Comparison of ENCODE assay signal across 8 cellular contexts in genomic region chrX:24023972-24024664, GRCh38. TPM values are rescaled to one million over a fixed set of nuclear protein-coding genes. Genes with fewer than 3 reads are reported as not detected.
DNase-seq lines count a peak whose midpoint lies in the region; ATAC-seq and TF ChIP-seq lines count a peak whose summit lies in the region.

No MANE protein-coding gene starts in this region.

- POLR2A ChIA-PET in activated CD4-positive, alpha-beta T cell treated with anti-CD3 and anti-CD28 coated beads for 36 hours (lab: Charles Lee): interaction anchor here (4.3 kb wide), 1 partner anchor 30 kb away, joined by 31 read pairs; the partner anchor contains the start of gene EIF2S3

- TF ChIP-seq CTCF in colonic mucosa (IDR thresholded peaks at IDR 0.05): no peak
- no peak for TF ChIP-seq CTCF in mucosa of descending colon (IDR thresholded peaks at IDR 0.05)

- no peak for DNase-seq in activated CD4-positive, alpha-beta T cell treated with anti-CD3 and anti-CD28 coated beads for 36 hours
- no peak for DNase-seq in activated CD4-positive, alpha-beta T cell treated with anti-CD3 and anti-CD28 coated beads, Interleukin-2, amount 50 U/mL, for 1 hour
- DNase-seq in NT2/D1 (ENCODE audit: low read depth, low spot score): no peak
- DNase-seq in colonic mucosa: no peak
- no peak for DNase-seq in mucosa of descending colon

- peak overlapping the region; percentile 87 for H3K27ac ChIP-seq in colonic mucosa

- H3K27me3 ChIP-seq in NT2/D1 (ENCODE audit: insufficient read depth, insufficient read length) (no peaks in the 10 kb centered on the region), colonic mucosa (no peaks in the 10 kb centered on the region)

- H3K27me3 Mint-ChIP-seq in activated CD4-positive, alpha-beta T cell treated with anti-CD3 and anti-CD28 coated beads for 36 hours: no peaks in the 10 kb centered on the region

- H3K4me3 ChIP-seq in NT2/D1 (ENCODE audit: insufficient read length, low read depth) (peak overlapping the region; percentile 72), colonic mucosa (peak overlapping the region; percentile 83), mucosa of descending colon (peak overlapping the region; percentile 59)

- no peaks in the 10 kb centered on the region for H3K9me3 Mint-ChIP-seq in activated CD4-positive, alpha-beta T cell treated with anti-CD3 and anti-CD28 coated beads for 36 hours (ENCODE audit: low read depth)

- H3K9me3 ChIP-seq in NT2/D1 (ENCODE audit: insufficient read depth, low read length) (no peaks in the 10 kb centered on the region), colonic mucosa (no peaks in the 10 kb centered on the region), mucosa of descending colon (no peaks in the 10 kb centered on the region)

- H3K36me3 ChIP-seq in NT2/D1 (ENCODE audit: insufficient read depth, insufficient read length, low read length): peaks cover 12% of the 10 kb centered on the region
- no peaks in the 10 kb centered on the region for H3K36me3 ChIP-seq in colonic mucosa
- no peaks in the 10 kb centered on the region for H3K36me3 ChIP-seq in mucosa of descending colon (ENCODE audit: low read depth)

- H3K27ac Mint-ChIP-seq in activated CD4-positive, alpha-beta T cell treated with anti-CD3 and anti-CD28 coated beads for 36 hours: peak overlapping the region; percentile 83

- no peak for ATAC-seq in activated CD4-positive, alpha-beta T cell treated with anti-CD3 and anti-CD28 coated beads for 36 hours
- ATAC-seq in mucosa of descending colon (no peak), GM19397 (IDR thresholded peaks at IDR 0.05; ENCODE audit: unreplicated experiment) (no peak), HG02884 (IDR thresholded peaks at IDR 0.05; ENCODE audit: unreplicated experiment) (no peak), HG02840 (IDR thresholded peaks at IDR 0.05; ENCODE audit: low FRiP score, unreplicated experiment) (no peak)

- H3K4me1 ChIP-seq in NT2/D1 (ENCODE audit: insufficient read depth, insufficient read length): no peaks in the 10 kb centered on the region
- no peaks in the 10 kb centered on the region for H3K4me1 ChIP-seq in colonic mucosa
- H3K4me1 ChIP-seq in mucosa of descending colon (ENCODE audit: low read depth): no peaks in the 10 kb centered on the region

- peaks cover 27% of the 10 kb centered on the region for H3K4me1 Mint-ChIP-seq in activated CD4-positive, alpha-beta T cell treated with anti-CD3 and anti-CD28 coated beads for 36 hours

- intact Hi-C loops in activated CD4-positive, alpha-beta T cell treated with anti-CD3 and anti-CD28 coated beads for 36 hours (cut with DNase I, micrococcal nuclease): loop anchor here (2.0 to 10.0 kb wide), 5 partner anchors 57 to 359 kb away; partner anchors contain the start of genes CXorf58 (in 1 of the 2) and PRDX4 (in 1 of the 2)
- intact Hi-C loops in colonic mucosa (cut with DNase I): no loop called here
- intact Hi-C loops in mucosa of descending colon (cut with DNase I, micrococcal nuclease): no loop called here

- H3K9ac ChIP-seq in NT2/D1 (ENCODE audit: insufficient read length, low read depth) (peak overlapping the region; percentile 98), colonic mucosa (ENCODE audit: low read depth in 2 of 2, low read length in 2 of 2) (peak overlapping the region in 1 of 2 donors; percentile 70)

- CTCF ChIA-PET in activated CD4-positive, alpha-beta T cell treated with anti-CD3 and anti-CD28 coated beads for 36 hours (lab: Charles Lee): interaction anchor here (0.5 to 4.2 kb wide), 3 partner anchors 9 to 126 kb away, joined by 3 to 32 read pairs (median 3); partner anchors contain the start of gene EIF2S3

- H3K36me3 Mint-ChIP-seq in activated CD4-positive, alpha-beta T cell treated with anti-CD3 and anti-CD28 coated beads for 36 hours (ENCODE audit: low read depth): peaks cover 20% of the 10 kb centered on the region

- H3K4me3 Mint-ChIP-seq in activated CD4-positive, alpha-beta T cell treated with anti-CD3 and anti-CD28 coated beads for 36 hours: peak overlapping the region; percentile 83

RNA-seq across cellular contexts. Expression of gene KLHL15, which starts 2.9 kb away (rescaled TPM):
- 10 to 100 TPM in 1 of 2 experiments, 1 to 10 TPM in 1; 9.3 to 11.8 TPM for total RNA-seq in activated CD4-positive, alpha-beta T cell treated with anti-CD3 and anti-CD28 coated beads for 36 hours
- 1 to 10 TPM; 4.0 to 5.2 TPM for total RNA-seq in colonic mucosa
- total RNA-seq in mucosa of descending colon: 1 to 10 TPM; 3.3 to 9.7 (median 3.4) TPM

RNA-seq across cellular contexts. Expression of gene EIF2S3, which starts 30.6 kb away (rescaled TPM):
- total RNA-seq in activated CD4-positive, alpha-beta T cell treated with anti-CD3 and anti-CD28 coated beads for 36 hours: 100 to 1,000 TPM; 316 to 336 TPM
- total RNA-seq in colonic mucosa (100 to 1,000 TPM; 166 to 180 TPM), mucosa of descending colon (100 to 1,000 TPM; 113 to 157 (median 136) TPM)

Comparison
In these comparisons a context has a peak if more than half of its experiments do, and no peak if none do; other contexts are left out.
1. intact Hi-C loops: an anchor here in activated CD4-positive, alpha-beta T cell treated with anti-CD3 and anti-CD28 coated beads for 36 hours (2.0 to 10.0 kb wide); none called in colonic mucosa and mucosa of descending colon.